In genomic region chr1:89995595-89996397, GRCh38 we compare ENCODE assay signal across 8 cellular contexts. TPM values are rescaled to one million over a fixed set of nuclear protein-coding genes. Genes with fewer than 3 reads are reported as not detected.
DNase-seq lines count a peak whose midpoint lies in the region; ATAC-seq and TF ChIP-seq lines count a peak whose summit lies in the region.

No MANE protein-coding gene starts in this region.

- no peak for TF ChIP-seq EP300 in upper lobe of left lung (IDR thresholded peaks at IDR 0.05)

- peak overlapping the region; percentile 93 for H3K9ac ChIP-seq in mammary epithelial cell (ENCODE audit: insufficient read depth, low read length)

- CTCF ChIA-PET in mammary epithelial cell (lab: Charles Lee; ENCODE audit: low non-redundant PET): no interaction called here

- peak overlapping the region; percentile 73 to 97 (median 84) for H3K4me3 ChIP-seq in mammary epithelial cell (replicated peaks in 1 of 3; ENCODE audit: insufficient read depth in 1 of 3, low read depth in 2 of 3, low read length in 3 of 3)
- H3K4me3 ChIP-seq in lower lobe of right lung: peak overlapping the region; percentile 88
- peak overlapping the region; percentile 21 to 85 (median 78) for H3K4me3 ChIP-seq in upper lobe of left lung

- ATAC-seq in lower lobe of right lung (no peak), upper lobe of left lung (ENCODE audit: low FRiP score in 2 of 2) (no peak), GM19035 (IDR thresholded peaks at IDR 0.05; ENCODE audit: unreplicated experiment) (no peak)

- TF ChIP-seq CTCF in mammary epithelial cell (conservative IDR thresholded peaks at IDR 0.05 in 1 of 2, IDR thresholded peaks at IDR 0.05 in 1 of 2; ENCODE audit: extremely low read depth in 1 of 2, insufficient read depth in 1 of 2, low read depth in 1 of 2, low read length in 2 of 2): no peak
- no peak for TF ChIP-seq CTCF in lower lobe of right lung (IDR thresholded peaks at IDR 0.05)
- TF ChIP-seq CTCF in upper lobe of left lung (IDR thresholded peaks at IDR 0.05): no peak

- H2AFZ ChIP-seq in mammary epithelial cell (ENCODE audit: low read depth, low read length): peak overlapping the region; percentile 91

- intact Hi-C loops in mammary epithelial cell (cut with micrococcal nuclease) (loop anchor here (2.0 kb wide), 2 partner anchors 153 to 363 kb away; partner anchors contain the start of gene LRRC8C), lower lobe of right lung (cut with DNase I) (no loop called here)

- H3K4me1 ChIP-seq in mammary epithelial cell (ENCODE audit: insufficient read depth, low read length) (peaks cover 20% of the 10 kb centered on the region), lower lobe of right lung (peaks cover 19% of the 10 kb centered on the region), upper lobe of left lung (peaks cover 14 to 33% (median 21%) of the 10 kb centered on the region in 4 donors)

- WGBS in mammary epithelial cell (ENCODE audit: low coverage, missing lambda C conversion rate): 3% methylated on average over 6 of the region's 15 CpGs
- 1 to 2% methylated on average over 13 to 15 of the region's 15 CpGs for WGBS in upper lobe of left lung, 2 donors

- H3K27ac ChIP-seq in mammary epithelial cell (ENCODE audit: insufficient read depth, low read depth, low read length) (peak overlapping the region; percentile 89), lower lobe of right lung (peak overlapping the region; percentile 97), upper lobe of left lung (peak overlapping the region; percentile 94 to 99 (median 96))

- peak; percentile 27 for DNase-seq in GM04504 (ENCODE audit: low read depth)
- peak; percentile 44 for DNase-seq in NCI-H2029 treated with DMSO at 0.1 percent for 48 hours (lab: John Stamatoyannopoulos, UW)
- DNase-seq in mammary epithelial cell: no peak
- DNase-seq in lower lobe of right lung: no peak
- DNase-seq in upper lobe of left lung: no peak
- DNase-seq in foreskin melanocyte: no peak
- no peak for DNase-seq in NCI-H446 (lab: John Stamatoyannopoulos, UW)

- dilution Hi-C loops in mammary epithelial cell (cut with HindIII; ENCODE audit: low sequenced_read_pairs): no loop called here

- H3K4me2 ChIP-seq in mammary epithelial cell (ENCODE audit: insufficient read depth, low read depth, low read length): peak overlapping the region; percentile 93

- in situ Hi-C loops in mammary epithelial cell (cut with MboI; ENCODE audit: low sequenced_read_pairs in 2 of 2): loop anchor here (25.0 kb wide), 1 partner anchor 358 kb away; the partner anchor contains the start of gene LRRC8C (in 2 of the 2)

- H3K36me3 ChIP-seq in mammary epithelial cell (ENCODE audit: insufficient read depth, low read length) (peaks cover 3% of the 10 kb centered on the region), lower lobe of right lung (no peaks in the 10 kb centered on the region), upper lobe of left lung (peaks cover 0 to 4% (median 0%) of the 10 kb centered on the region in 4 donors)

- H3K9me3 ChIP-seq in mammary epithelial cell (replicated peaks; ENCODE audit: insufficient read depth, low read length) (no peaks in the 10 kb centered on the region), lower lobe of right lung (no peaks in the 10 kb centered on the region), upper lobe of left lung (no peaks in the 10 kb centered on the region)

- H3K79me2 ChIP-seq in mammary epithelial cell (ENCODE audit: insufficient read depth, low read length): peaks cover 57% of the 10 kb centered on the region

- BruUV-seq in mammary epithelial cell (replicated peaks; lab: Mats Ljungman, UMichigan): TSS peak; percentile 45

- TF ChIP-seq POLR2A in upper lobe of left lung (IDR thresholded peaks at IDR 0.05): no peak

- no peaks in the 10 kb centered on the region for H4K20me1 ChIP-seq in mammary epithelial cell (ENCODE audit: insufficient read depth, low read length)

- H3K27me3 ChIP-seq in mammary epithelial cell (ENCODE audit: insufficient read depth, low read length): no peaks in the 10 kb centered on the region
- no peaks in the 10 kb centered on the region for H3K27me3 ChIP-seq in lower lobe of right lung (ENCODE audit: low read depth)
- no peaks in the 10 kb centered on the region for H3K27me3 ChIP-seq in upper lobe of left lung

RNA-seq across cellular contexts. Expression of gene ZNF326, which starts 0.9 kb away (rescaled TPM):
- total RNA-seq in mammary epithelial cell (10 to 100 TPM; 12.7 to 26.8 TPM), lower lobe of right lung (16.1 TPM), upper lobe of left lung (10 to 100 TPM in 5 of 6 donors, 1 to 10 TPM in 1; 9.2 to 32.5 (median 17.4) TPM)
- polyA plus RNA-seq in mammary epithelial cell: 8.6 TPM
- polyA minus RNA-seq in mammary epithelial cell: 7.4 TPM

Comparison
In these comparisons a context has a peak if more than half of its experiments do, and no peak if none do; other contexts are left out.
1. DNase-seq: peak in GM04504 (single experiment) and NCI-H2029 treated with DMSO at 0.1 percent for 48 hours (single experiment); none in mammary epithelial cell (single experiment), lower lobe of right lung (single experiment), upper lobe of left lung (0 of 2), foreskin melanocyte (single experiment) and NCI-H446 (0 of 2).
2. Peak in every context shown above with its lines, with median percentiles within 50 percentile points of each other: H3K27ac ChIP-seq and H3K4me3 ChIP-seq.